In the genomic region with DNA sequence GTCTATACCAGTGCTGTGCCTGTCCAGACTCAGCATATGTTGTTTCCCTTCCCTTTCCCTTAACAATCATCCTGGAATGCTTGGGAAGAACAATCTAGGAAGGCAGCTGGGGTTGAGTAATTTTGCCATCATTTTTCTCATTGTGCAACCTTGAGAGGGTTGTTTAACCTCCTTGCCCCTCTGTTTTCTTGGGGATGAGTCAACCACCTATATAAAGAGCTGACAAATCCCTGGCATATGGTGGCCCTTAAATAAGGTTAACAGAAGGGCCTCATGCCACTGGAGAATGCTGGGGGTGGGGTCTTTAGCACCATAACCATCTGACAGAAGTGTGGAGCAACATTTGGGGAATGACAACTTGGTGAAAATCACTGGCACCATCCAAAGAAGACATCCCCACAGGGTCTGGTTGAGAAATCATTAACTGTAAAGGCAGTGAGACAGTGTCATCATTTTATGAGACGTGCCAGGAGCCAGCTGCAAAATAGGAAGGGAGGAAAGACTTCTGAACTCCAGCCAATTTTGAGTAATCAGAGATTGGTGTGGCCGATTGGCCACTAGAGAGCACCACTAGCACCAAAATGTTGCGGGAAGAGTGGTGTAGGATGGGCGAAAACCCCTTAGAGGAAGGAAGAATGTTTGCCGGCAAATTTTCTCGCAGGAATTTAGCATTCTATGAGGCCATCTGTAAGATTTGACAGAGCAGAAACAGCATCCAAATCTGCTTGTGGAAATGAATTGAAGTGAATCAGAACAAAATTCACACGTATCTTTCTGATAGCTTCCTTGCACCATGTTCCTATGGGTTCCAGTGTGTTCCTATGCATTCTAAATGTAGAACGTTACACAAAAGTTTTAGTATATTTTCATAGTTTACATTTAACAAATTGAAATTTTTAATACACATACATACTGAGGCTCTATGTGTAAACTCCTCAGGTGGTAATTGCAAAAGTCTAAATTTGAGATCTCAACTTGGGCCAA, we compare ENCODE assay signal across 11 cellular contexts.
DNase-seq lines count a peak whose midpoint lies in the region; TF ChIP-seq lines count a peak whose summit lies in the region.
"Had no signal": no experiment of that assay in that cellular context is flagged by ENCODE, and none has a peak within 500 bp of the region (broad histone marks: within the 10 kb centered on the region; RNA-seq: fewer than 3 reads in every experiment).

No MANE protein-coding gene starts in this region.

- H3K4me1 ChIP-seq in endodermal cell (ENCODE audit: control insufficient read depth, insufficient read depth, low read length) = peaks cover 17% of the 10 kb centered on the region
- no peaks in the 10 kb centered on the region for H3K4me1 ChIP-seq in osteoblast (ENCODE audit: insufficient read depth, low read length)

- H3K9ac ChIP-seq in endodermal cell (ENCODE audit: extremely low read depth, low read length, poor library complexity, severe bottlenecking) = no peak overlapping the region

- H3K27ac Mint-ChIP-seq in endodermal cell (no peak overlapping the region), nephron (no peak overlapping the region)
- H3K27ac Mint-ChIP-seq: T-helper 1 cell treated with Interleukin-12 subunit alpha and Interleukin-12 subunit beta and Interleukin-4 antibody, amounts not matched to agents 30 μg/mL and 1 μg/mL, for 36 hours had no signal

- H3K27me3 Mint-ChIP-seq in endodermal cell (ENCODE audit: insufficient read depth) (no peaks in the 10 kb centered on the region), nephron (ENCODE audit: low read depth) (peaks cover 12% of the 10 kb centered on the region)

- H3K4me1 Mint-ChIP-seq in endodermal cell (peaks cover 35% of the 10 kb centered on the region), nephron (peaks cover 11% of the 10 kb centered on the region)

- no peaks in the 10 kb centered on the region for H3K9me3 ChIP-seq in endodermal cell (ENCODE audit: control insufficient read depth, low read length)
- H3K9me3 ChIP-seq in osteoblast (ENCODE audit: low read depth, low read length) = no peaks in the 10 kb centered on the region
- H3K9me3 ChIP-seq: neutrophil, suprapubic skin had no signal

- H3K9me3 Mint-ChIP-seq in endodermal cell (peaks cover 6% of the 10 kb centered on the region), nephron (no peaks in the 10 kb centered on the region)
- H3K9me3 Mint-ChIP-seq: T-helper 1 cell treated with Interleukin-12 subunit alpha and Interleukin-12 subunit beta and Interleukin-4 antibody, amounts not matched to agents 30 μg/mL and 1 μg/mL, for 36 hours had no signal

- WGBS in endodermal cell (ENCODE audit: insufficient coverage in 1 of 2, insufficient read length in 1 of 2), 2 experiments = 51 to 59% methylated on average over 7 to 8 of the region's 8 CpGs

- TF ChIP-seq CTCF in endodermal cell (conservative IDR thresholded peaks at IDR 0.05) (peak; percentile 77), nephron (IDR thresholded peaks at IDR 0.05; ENCODE audit: unreplicated experiment in 3 of 3) (peak in 2 of 3 experiments; percentile 20 to 30), osteoblast (IDR thresholded peaks at IDR 0.05; ENCODE audit: extremely low read depth, low read depth, low read length) (no peak)

- H3K4me3 ChIP-seq in endodermal cell (ENCODE audit: low read length) (no peak overlapping the region), osteoblast (ENCODE audit: insufficient read depth, low read length) (no peak overlapping the region)
- H3K4me3 ChIP-seq: suprapubic skin had no signal

- H3K27ac ChIP-seq in endodermal cell (ENCODE audit: low read depth, low read length) = no peak overlapping the region
- H3K27ac ChIP-seq in osteoblast (ENCODE audit: low read depth, low read length) = no peak overlapping the region
- H3K27ac ChIP-seq: neutrophil, suprapubic skin had no signal

- H3K36me3 ChIP-seq in endodermal cell (ENCODE audit: control insufficient read depth, insufficient read depth, low read length) (no peaks in the 10 kb centered on the region), osteoblast (ENCODE audit: insufficient read depth, low read length) (no peaks in the 10 kb centered on the region)
- H3K36me3 ChIP-seq: neutrophil, suprapubic skin had no signal

- H3K4me3 Mint-ChIP-seq in endodermal cell (no peak overlapping the region), nephron (no peak overlapping the region)
- H3K4me3 Mint-ChIP-seq: T-helper 1 cell treated with Interleukin-12 subunit alpha and Interleukin-12 subunit beta and Interleukin-4 antibody, amounts not matched to agents 30 μg/mL and 1 μg/mL, for 36 hours had no signal

- DNase-seq in COR-L47 (lab: John Stamatoyannopoulos, UW) (peak; percentile 11), NCI-H69 (lab: John Stamatoyannopoulos, UW) (peak; percentile 21), endodermal cell (peak; percentile 82), osteoblast (ENCODE audit: insufficient read length, low spot score, missing footprints) (no peak), islet precursor cell (no peak), retina (no peak)
- DNase-seq in NK-92 treated with Interleukin-12 subunit alpha and Interleukin-12 subunit beta, amount 100 ng/mL, for 24 hours (lab: John Stamatoyannopoulos, UW) = no peak

- no peaks in the 10 kb centered on the region for H3K36me3 Mint-ChIP-seq in endodermal cell (ENCODE audit: low read depth)
- no peaks in the 10 kb centered on the region for H3K36me3 Mint-ChIP-seq in nephron (ENCODE audit: low read depth)

- no peak overlapping the region for H2AFZ ChIP-seq in osteoblast (ENCODE audit: low read length)

- no peaks in the 10 kb centered on the region for H4K20me1 ChIP-seq in osteoblast (ENCODE audit: insufficient read depth, low read length)

- H3K79me2 ChIP-seq in osteoblast (ENCODE audit: insufficient read depth, low read length) = no peaks in the 10 kb centered on the region

- H3K4me2 ChIP-seq in osteoblast (ENCODE audit: insufficient read depth, low read length) = no peak overlapping the region

- H3K27me3 ChIP-seq in endodermal cell (ENCODE audit: control insufficient read depth, insufficient read depth, low read length, poor library complexity, severe bottlenecking) (no peaks in the 10 kb centered on the region), osteoblast (ENCODE audit: insufficient read depth, low read length) (no peaks in the 10 kb centered on the region)

Comparison
In these comparisons a context has a peak if more than half of its experiments do, and no peak if none do; other contexts are left out.
1. DNase-seq: peak in COR-L47 (single experiment), NCI-H69 (single experiment) and endodermal cell (single experiment); none in osteoblast (single experiment), islet precursor cell (single experiment), retina (single experiment) and NK-92 treated with Interleukin-12 subunit alpha and Interleukin-12 subunit beta, amount 100 ng/mL, for 24 hours (single experiment).